In genomic region chr19:19227217-19227616, GRCh38 we compare ENCODE assay signal across 25 cellular contexts. TPM values are rescaled to one million over a fixed set of nuclear protein-coding genes. Genes with fewer than 3 reads are reported as not detected.
A peak's percentile ranks its signal among the peaks of the same experiment; 100 is the strongest.
DNase-seq lines count a peak whose midpoint lies in the region; ATAC-seq and TF ChIP-seq lines count a peak whose summit lies in the region.
"Had no signal": no experiment of that assay in that cellular context is flagged by ENCODE, and none has a peak within 500 bp of the region (broad histone marks: within the 10 kb centered on the region; RNA-seq: fewer than 3 reads in every experiment).

No MANE protein-coding gene starts in this region.

- H3K27me3 ChIP-seq in neuronal stem cell (ENCODE audit: control insufficient read depth in 3 of 3, insufficient read depth in 3 of 3, low read depth in 1 of 3, low read length in 3 of 3) (peaks cover 0 to 16% (median 0%) of the 10 kb centered on the region in 3 experiments), gastroesophageal sphincter (peaks cover 74% of the 10 kb centered on the region), vagina (no peaks in the 10 kb centered on the region)
- H3K27me3 ChIP-seq: BE2C had no signal

- H2BK120ac ChIP-seq in neuronal stem cell (ENCODE audit: low read depth, low read length) = no peak overlapping the region

- no peaks in the 10 kb centered on the region for H3K4me1 ChIP-seq in HEK293 (ENCODE audit: control insufficient read depth, insufficient read depth, low read length)
- H3K4me1 ChIP-seq in neuronal stem cell (ENCODE audit: control insufficient read depth in 2 of 2, insufficient read depth in 1 of 2, low read depth in 1 of 2, low read length in 2 of 2) = peaks cover 0 to 1% of the 10 kb centered on the region in 2 donors
- H3K4me1 ChIP-seq in gastroesophageal sphincter = peaks cover 0 to 11% (median 3%) of the 10 kb centered on the region in 3 donors
- peaks cover 11% of the 10 kb centered on the region for H3K4me1 ChIP-seq in vagina
- H3K4me1 ChIP-seq: BE2C had no signal

- TF ChIP-seq POLR2A in gastroesophageal sphincter (IDR thresholded peaks at IDR 0.05) (no peak), vagina (IDR thresholded peaks at IDR 0.05) (no peak)

- CTCF ChIA-PET in HEK293 (lab: Yijun Ruan, JAX) = interaction anchor here (0.6 kb wide), 1 partner anchor 36 kb away, joined by 3 read pairs; the partner anchor contains the start of genes BORCS8 and RFXANK

- H3K27ac ChIP-seq in HEK293 (ENCODE audit: extremely low read depth, low read depth, low read length) = no peak overlapping the region
- no peak overlapping the region for H3K27ac ChIP-seq in neuronal stem cell (replicated peaks; ENCODE audit: low read length)
- no peak overlapping the region for H3K27ac ChIP-seq in gastroesophageal sphincter
- H3K27ac ChIP-seq in vagina = no peak overlapping the region
- H3K27ac ChIP-seq: BLaER1 had no signal

- H3K23ac ChIP-seq in neuronal stem cell (ENCODE audit: low read depth, low read length, poor library complexity) = peak overlapping the region; percentile 65

- DNase-seq in neuronal stem cell (ENCODE audit: low spot score) (no peak), vagina (ENCODE audit: extremely low spot score in 2 of 2) (no peak)
- DNase-seq: ACHN; BE2C; C1 segment of cervical spinal cord; CD4-positive, alpha-beta memory T cell; CD4-positive, CD25-positive, alpha-beta regulatory T cell; CD8-positive, alpha-beta memory T cell; COR-L47; DMS 273 treated with DMSO at 0.1 percent for 48 hours; DMS153; DMS53; DMS79; DND-41; EL; GDM1 had no signal

- H3K9me3 ChIP-seq in HEK293 (ENCODE audit: control insufficient read depth, insufficient read depth, low read depth, low read length) = no peaks in the 10 kb centered on the region
- peaks cover 0 to 7% of the 10 kb centered on the region in 2 donors for H3K9me3 ChIP-seq in neuronal stem cell (replicated peaks in 1 of 2; ENCODE audit: control insufficient read depth in 2 of 2, insufficient read depth in 1 of 2, low read depth in 1 of 2, low read length in 2 of 2)
- peaks cover 0 to 1% (median 0%) of the 10 kb centered on the region in 3 donors for H3K9me3 ChIP-seq in gastroesophageal sphincter
- no peaks in the 10 kb centered on the region for H3K9me3 ChIP-seq in vagina
- H3K9me3 ChIP-seq: BE2C, BLaER1 had no signal

- peak overlapping the region; percentile 65 for H4K8ac ChIP-seq in neuronal stem cell (ENCODE audit: low read depth, low read length)

- H2BK12ac ChIP-seq in neuronal stem cell (ENCODE audit: low read length) = peak overlapping the region; percentile 3

- ATAC-seq in gastroesophageal sphincter (no peak), GM19395 (IDR thresholded peaks at IDR 0.05; ENCODE audit: unreplicated experiment) (no peak)
- ATAC-seq: GM12878 had no signal

- H3K79me1 ChIP-seq in neuronal stem cell (ENCODE audit: low read depth, low read length) = peaks cover 6% of the 10 kb centered on the region

- H3K4me2 ChIP-seq in neuronal stem cell (ENCODE audit: insufficient read depth, low read length, poor library complexity, severe bottlenecking) = no peak overlapping the region
- H3K4me2 ChIP-seq: BLaER1 had no signal

- TF ChIP-seq EP300 in gastroesophageal sphincter (IDR thresholded peaks at IDR 0.05) = no peak

- no peak overlapping the region for H3K4ac ChIP-seq in neuronal stem cell (ENCODE audit: low read length)

- no peak overlapping the region for H2AFZ ChIP-seq in neuronal stem cell (ENCODE audit: low read length)

- H2BK5ac ChIP-seq in neuronal stem cell (ENCODE audit: low read length) = no peak overlapping the region

- no peak overlapping the region for H2BK15ac ChIP-seq in neuronal stem cell (ENCODE audit: low read length)

- H3K36me3 ChIP-seq in HEK293 (ENCODE audit: control insufficient read depth in 2 of 2, insufficient read depth in 1 of 2, low read length in 2 of 2) (no peaks in the 10 kb centered on the region), neuronal stem cell (replicated peaks in 1 of 2; ENCODE audit: control insufficient read depth in 2 of 2, insufficient read depth in 2 of 2, low read length in 2 of 2) (peaks cover 0 to 60% of the 10 kb centered on the region in 2 donors), gastroesophageal sphincter (no peaks in the 10 kb centered on the region), vagina (no peaks in the 10 kb centered on the region)
- H3K36me3 ChIP-seq: BE2C, BLaER1 had no signal

- WGBS in neuronal stem cell (ENCODE audit: extremely low coverage in 2 of 2, insufficient read length in 2 of 2, insufficient replicate concordance in 1 of 2), 2 donors = no CpG with 5 or more reads among the region's 4 CpGs
- WGBS in gastroesophageal sphincter (ENCODE audit: low coverage in 1 of 2), 2 donors = no CpG with 5 or more reads among the region's 4 CpGs

- intact Hi-C loops in vagina (cut with DNase I) = no loop called here

- peak overlapping the region; percentile 13 for H3K18ac ChIP-seq in neuronal stem cell (ENCODE audit: low read length)

- no peak overlapping the region for H3K4me3 ChIP-seq in HEK293 (ENCODE audit: low read depth, low read length)
- no peak overlapping the region for H3K4me3 ChIP-seq in neuronal stem cell (ENCODE audit: low read length in 2 of 2)
- no peak overlapping the region for H3K4me3 ChIP-seq in gastroesophageal sphincter
- H3K4me3 ChIP-seq in vagina = no peak overlapping the region
- H3K4me3 ChIP-seq: BLaER1, GM12878 had no signal

- H3K9ac ChIP-seq in neuronal stem cell (ENCODE audit: low read depth, low read length, poor library complexity) = no peak overlapping the region
- H3K9ac ChIP-seq: BLaER1 had no signal

- H4K91ac ChIP-seq in neuronal stem cell (ENCODE audit: low read depth, low read length, poor library complexity) = no peak overlapping the region

- H3K14ac ChIP-seq in neuronal stem cell (ENCODE audit: low read length) = no peak overlapping the region

- H2AK5ac ChIP-seq in neuronal stem cell (ENCODE audit: low read depth, low read length) = peak overlapping the region; percentile 21

- TF ChIP-seq CTCF in HEK293 (tag by site-specific recombination; IDR thresholded peaks at IDR 0.05) (no peak), gastroesophageal sphincter (IDR thresholded peaks at IDR 0.05) (no peak), vagina (IDR thresholded peaks at IDR 0.05) (no peak)

- POLR2A ChIA-PET in HEK293 (lab: Yijun Ruan, JAX) = no interaction called here

TF ChIP-seq in HEK293, 187 proteins besides CTCF, POLR2A, EP300 and RAD21:
- peak; percentile 62 for TF ChIP-seq GLIS1 (tag by site-specific recombination; IDR thresholded peaks at IDR 0.05)
- no peak for TF ChIP-seq ZSCAN16 (tag by site-specific recombination; IDR thresholded peaks at IDR 0.05)

RNA-seq across cellular contexts. Expression of gene NCAN, which starts 15.5 kb away (rescaled TPM):
- polyA plus RNA-seq in neuronal stem cell (2013, experiment 1 of 2) = 3.0 TPM
- polyA plus RNA-seq in neuronal stem cell (2013, experiment 2 of 2) = 3.1 TPM
- under 1 TPM in 2 of 4 donors, not detected in 2; 0.19 to 0.31 TPM for total RNA-seq in gastroesophageal sphincter
- total RNA-seq in vagina = not detected
- total RNA-seq: A673; CD4-positive, alpha-beta memory T cell; CD4-positive, CD25-positive, alpha-beta regulatory T cell; Daoy had no signal
- polyA plus RNA-seq: AG04450; CD14-positive monocyte; CD4-positive, alpha-beta memory T cell; CD4-positive, CD25-positive, alpha-beta regulatory T cell; CD8-positive, alpha-beta memory T cell had no signal

RNA-seq across cellular contexts. Expression of gene NR2C2AP, which starts 24.0 kb away (rescaled TPM):
- polyA plus RNA-seq in neuronal stem cell (2013, experiment 1 of 2) = 5.6 TPM
- 5.8 TPM for polyA plus RNA-seq in neuronal stem cell (2013, experiment 2 of 2)
- total RNA-seq in gastroesophageal sphincter (10 to 100 TPM; 14.0 to 21.4 (median 16.8) TPM), vagina (12.5 TPM)

RNA-seq across cellular contexts. Expression of gene RFXANK, which starts 35.2 kb away (rescaled TPM):
- 141 TPM for polyA plus RNA-seq in neuronal stem cell (2013, experiment 1 of 2)
- polyA plus RNA-seq in neuronal stem cell (2013, experiment 2 of 2) = 136 TPM
- total RNA-seq in gastroesophageal sphincter = 10 to 100 TPM; 36.2 to 46.6 (median 40.9) TPM
- 61.6 TPM for total RNA-seq in vagina

RNA-seq across cellular contexts. Expression of gene BORCS8, which starts 35.3 kb away (rescaled TPM):
- polyA plus RNA-seq in neuronal stem cell (2013, experiment 1 of 2) = 12.9 TPM
- polyA plus RNA-seq in neuronal stem cell (2013, experiment 2 of 2) = 11.9 TPM
- total RNA-seq in gastroesophageal sphincter (10 to 100 TPM in 3 of 4 donors, 1 to 10 TPM in 1; 9.4 to 28.8 (median 14.7) TPM), vagina (18.9 TPM)

RNA-seq across cellular contexts. Expression of gene TM6SF2, which starts 45.9 kb away (rescaled TPM):
- polyA plus RNA-seq in neuronal stem cell (2013, experiment 1 of 2) = 11.0 TPM
- polyA plus RNA-seq in neuronal stem cell (2013, experiment 2 of 2) = 10.3 TPM
- not detected for total RNA-seq in gastroesophageal sphincter
- not detected for total RNA-seq in vagina
- total RNA-seq: A673; CD4-positive, alpha-beta memory T cell; CD4-positive, CD25-positive, alpha-beta regulatory T cell; CD8-positive, alpha-beta memory T cell; Daoy had no signal
- polyA plus RNA-seq: CD14-positive monocyte; CD4-positive, alpha-beta memory T cell; CD4-positive, CD25-positive, alpha-beta regulatory T cell; CD8-positive, alpha-beta memory T cell; GM12878 had no signal
